9 cellular contexts compared by ENCODE assay signal in genomic region chr1:6859415-6860343, GRCh38.
DNase-seq lines count a peak whose midpoint lies in the region; ATAC-seq and TF ChIP-seq lines count a peak whose summit lies in the region.
"Had no signal": no experiment of that assay in that cellular context is flagged by ENCODE, and none has a peak within 500 bp of the region (broad histone marks: within the 10 kb centered on the region; RNA-seq: fewer than 3 reads in every experiment).

No MANE protein-coding gene starts in this region.

- H3K27ac Mint-ChIP-seq in activated T-helper 1 cell treated with anti-CD3 and anti-CD28 coated beads, Interleukin-12 subunit alpha, Interleukin-12 subunit beta, Interleukin-2, Interleukin-4 antibody, amounts not matched to agents 30 ng/mL and 10 ng/mL and 1 ng/mL, durations not matched to agents 14 hours and 24 hours and 36 hours, result no peak overlapping the region

- peaks cover 5% of the 10 kb centered on the region for H3K4me1 Mint-ChIP-seq in activated T-helper 1 cell treated with anti-CD3 and anti-CD28 coated beads, Interleukin-12 subunit alpha, Interleukin-12 subunit beta, Interleukin-2, Interleukin-4 antibody, amounts not matched to agents 30 ng/mL and 10 ng/mL and 1 ng/mL, durations not matched to agents 14 hours and 24 hours and 36 hours (ENCODE audit: low read depth)

- peaks cover 1% of the 10 kb centered on the region for H3K36me3 Mint-ChIP-seq in activated T-helper 1 cell treated with anti-CD3 and anti-CD28 coated beads, Interleukin-12 subunit alpha, Interleukin-12 subunit beta, Interleukin-2, Interleukin-4 antibody, amounts not matched to agents 30 ng/mL and 10 ng/mL and 1 ng/mL, durations not matched to agents 14 hours and 24 hours and 36 hours (ENCODE audit: low read depth)

- H3K36me3 ChIP-seq in HEK293 (ENCODE audit: control insufficient read depth in 2 of 2, insufficient read depth in 1 of 2, low read length in 2 of 2), result peaks cover 0 to 15% of the 10 kb centered on the region in 2 experiments; a peak in 1 of 3 replicates

- H3K9me3 Mint-ChIP-seq in activated T-helper 1 cell treated with anti-CD3 and anti-CD28 coated beads, Interleukin-12 subunit alpha, Interleukin-12 subunit beta, Interleukin-2, Interleukin-4 antibody, amounts not matched to agents 30 ng/mL and 10 ng/mL and 1 ng/mL, durations not matched to agents 14 hours and 24 hours and 36 hours, result no peaks in the 10 kb centered on the region

- ATAC-seq in GM19463 (IDR thresholded peaks at IDR 0.05; ENCODE audit: unreplicated experiment), result no peak

- H3K4me1 ChIP-seq in HEK293 (ENCODE audit: control insufficient read depth, insufficient read depth, low read length), result peaks cover 7% of the 10 kb centered on the region; the same call in 1 of the 2 replicates

- DNase-seq in T1000 (lab: John Stamatoyannopoulos, UW) (peak; percentile 45), glomerular endothelial cell (ENCODE audit: extremely low read depth, low read depth, low spot score) (peak; percentile 95), smooth muscle cell of the brain vasculature (ENCODE audit: low read depth, low spot score) (peak; percentile 80), nucleus accumbens (lab: John Stamatoyannopoulos, UW) (no peak), GM10248 (ENCODE audit: extremely low spot score) (no peak)
- DNase-seq in activated T-helper 1 cell treated with anti-CD3 and anti-CD28 coated beads, Interleukin-12 subunit alpha, Interleukin-12 subunit beta, Interleukin-2, Interleukin-4 antibody, amounts not matched to agents 30 ng/mL and 10 ng/mL and 1 ng/mL, durations not matched to agents 14 hours and 24 hours and 36 hours (ENCODE audit: low spot score), result no peak
- DNase-seq: KBM-7 had no signal

- CTCF ChIA-PET in HEK293 (lab: Yijun Ruan, JAX), result interaction anchor here (0.9 kb wide), 1 partner anchor 114 kb away, joined by 4 read pairs; no protein-coding TSS in a partner anchor
- CTCF ChIA-PET in GM10248 (lab: Yijun Ruan, JAX), result interaction anchor here (1.2 kb wide), 1 partner anchor 140 kb away, joined by 3 read pairs; no protein-coding TSS in a partner anchor

- TF ChIP-seq CTCF in HEK293 (tag by site-specific recombination; IDR thresholded peaks at IDR 0.05), result no peak
- no peak for TF ChIP-seq CTCF in GM10248 (IDR thresholded peaks at IDR 0.05; ENCODE audit: control extremely low read depth, extremely low read depth, low read depth, missing control alignments)

- no peak overlapping the region for H3K4me3 ChIP-seq in HEK293 (ENCODE audit: low read depth, low read length)

- H3K9me3 ChIP-seq in HEK293 (ENCODE audit: control insufficient read depth, insufficient read depth, low read depth, low read length), result no peaks in the 10 kb centered on the region

- intact Hi-C loops in activated T-helper 1 cell treated with anti-CD3 and anti-CD28 coated beads, Interleukin-12 subunit alpha, Interleukin-12 subunit beta, Interleukin-2, Interleukin-4 antibody, amounts not matched to agents 30 ng/mL and 10 ng/mL and 1 ng/mL, durations not matched to agents 14 hours and 24 hours and 36 hours (cut with micrococcal nuclease), result no loop called here

- H3K27me3 Mint-ChIP-seq in activated T-helper 1 cell treated with anti-CD3 and anti-CD28 coated beads, Interleukin-12 subunit alpha, Interleukin-12 subunit beta, Interleukin-2, Interleukin-4 antibody, amounts not matched to agents 30 ng/mL and 10 ng/mL and 1 ng/mL, durations not matched to agents 14 hours and 24 hours and 36 hours (ENCODE audit: insufficient read depth), result no peaks in the 10 kb centered on the region

- no peak overlapping the region for H3K27ac ChIP-seq in HEK293 (ENCODE audit: extremely low read depth, low read depth, low read length)

- H3K4me3 Mint-ChIP-seq in activated T-helper 1 cell treated with anti-CD3 and anti-CD28 coated beads, Interleukin-12 subunit alpha, Interleukin-12 subunit beta, Interleukin-2, Interleukin-4 antibody, amounts not matched to agents 30 ng/mL and 10 ng/mL and 1 ng/mL, durations not matched to agents 14 hours and 24 hours and 36 hours, result no peak overlapping the region

- POLR2A ChIA-PET in HEK293 (lab: Yijun Ruan, JAX) (no interaction called here), GM10248 (lab: Yijun Ruan, JAX) (no interaction called here)

TF ChIP-seq in HEK293, 187 proteins besides CTCF, POLR2A, EP300 and RAD21 (continues in another document):
- TF ChIP-seq ZNF362 (tag by site-specific recombination; IDR thresholded peaks at IDR 0.05), result peak; percentile 79
- peak; percentile 34; the same call in 1 of the 2 replicates for TF ChIP-seq ZBTB17 (tag by site-specific recombination; IDR thresholded peaks at IDR 0.05)
- TF ChIP-seq KLF8 (tag by site-specific recombination; IDR thresholded peaks at IDR 0.05), result 0 out of 2 replicates have a peak, but pooled peaks have one; percentile 49
- TF ChIP-seq, protein P1, sequence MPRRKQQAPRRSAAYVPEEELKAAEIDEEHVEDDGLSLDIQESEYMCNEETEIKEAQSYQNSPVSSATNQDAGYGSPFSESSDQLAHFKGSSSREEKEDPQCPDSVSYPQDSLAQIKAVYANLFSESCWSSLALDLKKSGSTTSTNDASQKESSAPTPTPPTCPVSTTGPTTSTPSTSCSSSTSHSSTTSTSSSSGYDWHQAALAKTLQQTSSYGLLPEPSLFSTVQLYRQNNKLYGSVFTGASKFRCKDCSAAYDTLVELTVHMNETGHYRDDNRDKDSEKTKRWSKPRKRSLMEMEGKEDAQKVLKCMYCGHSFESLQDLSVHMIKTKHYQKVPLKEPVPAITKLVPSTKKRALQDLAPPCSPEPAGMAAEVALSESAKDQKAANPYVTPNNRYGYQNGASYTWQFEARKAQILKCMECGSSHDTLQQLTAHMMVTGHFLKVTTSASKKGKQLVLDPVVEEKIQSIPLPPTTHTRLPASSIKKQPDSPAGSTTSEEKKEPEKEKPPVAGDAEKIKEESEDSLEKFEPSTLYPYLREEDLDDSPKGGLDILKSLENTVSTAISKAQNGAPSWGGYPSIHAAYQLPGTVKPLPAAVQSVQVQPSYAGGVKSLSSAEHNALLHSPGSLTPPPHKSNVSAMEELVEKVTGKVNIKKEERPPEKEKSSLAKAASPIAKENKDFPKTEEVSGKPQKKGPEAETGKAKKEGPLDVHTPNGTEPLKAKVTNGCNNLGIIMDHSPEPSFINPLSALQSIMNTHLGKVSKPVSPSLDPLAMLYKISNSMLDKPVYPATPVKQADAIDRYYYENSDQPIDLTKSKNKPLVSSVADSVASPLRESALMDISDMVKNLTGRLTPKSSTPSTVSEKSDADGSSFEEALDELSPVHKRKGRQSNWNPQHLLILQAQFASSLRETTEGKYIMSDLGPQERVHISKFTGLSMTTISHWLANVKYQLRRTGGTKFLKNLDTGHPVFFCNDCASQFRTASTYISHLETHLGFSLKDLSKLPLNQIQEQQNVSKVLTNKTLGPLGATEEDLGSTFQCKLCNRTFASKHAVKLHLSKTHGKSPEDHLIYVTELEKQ (tag by site-specific recombination; IDR thresholded peaks at IDR 0.05; ENCODE audit: borderline replicate concordance), result no peak
- TF ChIP-seq, protein P2, sequence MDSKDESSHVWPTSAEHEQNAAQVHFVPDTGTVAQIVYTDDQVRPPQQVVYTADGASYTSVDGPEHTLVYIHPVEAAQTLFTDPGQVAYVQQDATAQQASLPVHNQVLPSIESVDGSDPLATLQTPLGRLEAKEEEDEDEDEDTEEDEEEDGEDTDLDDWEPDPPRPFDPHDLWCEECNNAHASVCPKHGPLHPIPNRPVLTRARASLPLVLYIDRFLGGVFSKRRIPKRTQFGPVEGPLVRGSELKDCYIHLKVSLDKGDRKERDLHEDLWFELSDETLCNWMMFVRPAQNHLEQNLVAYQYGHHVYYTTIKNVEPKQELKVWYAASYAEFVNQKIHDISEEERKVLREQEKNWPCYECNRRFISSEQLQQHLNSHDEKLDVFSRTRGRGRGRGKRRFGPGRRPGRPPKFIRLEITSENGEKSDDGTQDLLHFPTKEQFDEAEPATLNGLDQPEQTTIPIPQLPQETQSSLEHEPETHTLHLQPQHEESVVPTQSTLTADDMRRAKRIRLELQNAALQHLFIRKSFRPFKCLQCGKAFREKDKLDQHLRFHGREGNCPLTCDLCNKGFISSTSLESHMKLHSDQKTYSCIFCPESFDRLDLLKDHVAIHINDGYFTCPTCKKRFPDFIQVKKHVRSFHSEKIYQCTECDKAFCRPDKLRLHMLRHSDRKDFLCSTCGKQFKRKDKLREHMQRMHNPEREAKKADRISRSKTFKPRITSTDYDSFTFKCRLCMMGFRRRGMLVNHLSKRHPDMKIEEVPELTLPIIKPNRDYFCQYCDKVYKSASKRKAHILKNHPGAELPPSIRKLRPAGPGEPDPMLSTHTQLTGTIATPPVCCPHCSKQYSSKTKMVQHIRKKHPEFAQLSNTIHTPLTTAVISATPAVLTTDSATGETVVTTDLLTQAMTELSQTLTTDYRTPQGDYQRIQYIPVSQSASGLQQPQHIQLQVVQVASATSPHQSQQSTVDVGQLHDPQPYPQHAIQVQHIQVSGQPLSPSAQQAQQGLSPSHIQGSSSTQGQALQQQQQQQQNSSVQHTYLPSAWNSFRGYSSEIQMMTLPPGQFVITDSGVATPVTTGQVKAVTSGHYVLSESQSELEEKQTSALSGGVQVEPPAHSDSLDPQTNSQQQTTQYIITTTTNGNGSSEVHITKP (tag by site-specific recombination; IDR thresholded peaks at IDR 0.05), result peak; percentile 73
- peak; percentile 43; the same call in 1 of the 2 replicates for TF ChIP-seq ZNF24 (tag by site-specific recombination; IDR thresholded peaks at IDR 0.05)
- TF ChIP-seq SP7 (tag by site-specific recombination; IDR thresholded peaks at IDR 0.05), result peak; percentile 53
- peak; percentile 70 for TF ChIP-seq ZNF366 (tag by site-specific recombination; conservative IDR thresholded peaks at IDR 0.05)
- peak; percentile 26; the same call in 1 of the 2 replicates for TF ChIP-seq SP3 (tag by site-specific recombination; IDR thresholded peaks at IDR 0.05)

Comparison
In these comparisons a context has a peak if more than half of its experiments do, and no peak if none do; other contexts are left out.
1. DNase-seq: peak in T1000 (single experiment), glomerular endothelial cell (single experiment) and smooth muscle cell of the brain vasculature (single experiment); none in nucleus accumbens (0 of 56), GM10248 (single experiment) and activated T-helper 1 cell treated with anti-CD3 and anti-CD28 coated beads, Interleukin-12 subunit alpha, Interleukin-12 subunit beta, Interleukin-2, Interleukin-4 antibody, amounts not matched to agents 30 ng/mL and 10 ng/mL and 1 ng/mL, durations not matched to agents 14 hours and 24 hours and 36 hours (single experiment).